Comparison of ENCODE assay signal across 1 cellular context in genomic region chr3:57076422-57076951, GRCh38.
TF ChIP-seq lines count a peak whose summit lies in the region.

No MANE protein-coding gene starts in this region.

TF ChIP-seq in HCT116, 20 proteins besides CTCF, POLR2A, EP300 and RAD21 (continued from another document):
- TF ChIP-seq ELF1 (IDR thresholded peaks at IDR 0.05; ENCODE audit: borderline replicate concordance, low read depth) (no peak), CBX3 (IDR thresholded peaks at IDR 0.05; ENCODE audit: low read depth) (no peak), JUND (IDR thresholded peaks at IDR 0.05) (no peak), POLR2AphosphoS5 (IDR thresholded peaks at IDR 0.05; ENCODE audit: low read depth, low read length) (no peak), ZNF274 (IDR thresholded peaks at IDR 0.05; ENCODE audit: low read depth, low read length) (no peak)
- TF ChIP-seq, protein P1, sequence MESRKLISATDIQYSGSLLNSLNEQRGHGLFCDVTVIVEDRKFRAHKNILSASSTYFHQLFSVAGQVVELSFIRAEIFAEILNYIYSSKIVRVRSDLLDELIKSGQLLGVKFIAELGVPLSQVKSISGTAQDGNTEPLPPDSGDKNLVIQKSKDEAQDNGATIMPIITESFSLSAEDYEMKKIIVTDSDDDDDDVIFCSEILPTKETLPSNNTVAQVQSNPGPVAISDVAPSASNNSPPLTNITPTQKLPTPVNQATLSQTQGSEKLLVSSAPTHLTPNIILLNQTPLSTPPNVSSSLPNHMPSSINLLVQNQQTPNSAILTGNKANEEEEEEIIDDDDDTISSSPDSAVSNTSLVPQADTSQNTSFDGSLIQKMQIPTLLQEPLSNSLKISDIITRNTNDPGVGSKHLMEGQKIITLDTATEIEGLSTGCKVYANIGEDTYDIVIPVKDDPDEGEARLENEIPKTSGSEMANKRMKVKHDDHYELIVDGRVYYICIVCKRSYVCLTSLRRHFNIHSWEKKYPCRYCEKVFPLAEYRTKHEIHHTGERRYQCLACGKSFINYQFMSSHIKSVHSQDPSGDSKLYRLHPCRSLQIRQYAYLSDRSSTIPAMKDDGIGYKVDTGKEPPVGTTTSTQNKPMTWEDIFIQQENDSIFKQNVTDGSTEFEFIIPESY (IDR thresholded peaks at IDR 0.05; ENCODE audit: extremely low read depth, insufficient replicate concordance, low read length), result no peak
- TF ChIP-seq, protein P2, sequence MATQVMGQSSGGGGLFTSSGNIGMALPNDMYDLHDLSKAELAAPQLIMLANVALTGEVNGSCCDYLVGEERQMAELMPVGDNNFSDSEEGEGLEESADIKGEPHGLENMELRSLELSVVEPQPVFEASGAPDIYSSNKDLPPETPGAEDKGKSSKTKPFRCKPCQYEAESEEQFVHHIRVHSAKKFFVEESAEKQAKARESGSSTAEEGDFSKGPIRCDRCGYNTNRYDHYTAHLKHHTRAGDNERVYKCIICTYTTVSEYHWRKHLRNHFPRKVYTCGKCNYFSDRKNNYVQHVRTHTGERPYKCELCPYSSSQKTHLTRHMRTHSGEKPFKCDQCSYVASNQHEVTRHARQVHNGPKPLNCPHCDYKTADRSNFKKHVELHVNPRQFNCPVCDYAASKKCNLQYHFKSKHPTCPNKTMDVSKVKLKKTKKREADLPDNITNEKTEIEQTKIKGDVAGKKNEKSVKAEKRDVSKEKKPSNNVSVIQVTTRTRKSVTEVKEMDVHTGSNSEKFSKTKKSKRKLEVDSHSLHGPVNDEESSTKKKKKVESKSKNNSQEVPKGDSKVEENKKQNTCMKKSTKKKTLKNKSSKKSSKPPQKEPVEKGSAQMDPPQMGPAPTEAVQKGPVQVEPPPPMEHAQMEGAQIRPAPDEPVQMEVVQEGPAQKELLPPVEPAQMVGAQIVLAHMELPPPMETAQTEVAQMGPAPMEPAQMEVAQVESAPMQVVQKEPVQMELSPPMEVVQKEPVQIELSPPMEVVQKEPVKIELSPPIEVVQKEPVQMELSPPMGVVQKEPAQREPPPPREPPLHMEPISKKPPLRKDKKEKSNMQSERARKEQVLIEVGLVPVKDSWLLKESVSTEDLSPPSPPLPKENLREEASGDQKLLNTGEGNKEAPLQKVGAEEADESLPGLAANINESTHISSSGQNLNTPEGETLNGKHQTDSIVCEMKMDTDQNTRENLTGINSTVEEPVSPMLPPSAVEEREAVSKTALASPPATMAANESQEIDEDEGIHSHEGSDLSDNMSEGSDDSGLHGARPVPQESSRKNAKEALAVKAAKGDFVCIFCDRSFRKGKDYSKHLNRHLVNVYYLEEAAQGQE (IDR thresholded peaks at IDR 0.05; ENCODE audit: low read depth), result no peak
